Comparison of ENCODE assay signal across 18 cellular contexts in the genomic region with DNA sequence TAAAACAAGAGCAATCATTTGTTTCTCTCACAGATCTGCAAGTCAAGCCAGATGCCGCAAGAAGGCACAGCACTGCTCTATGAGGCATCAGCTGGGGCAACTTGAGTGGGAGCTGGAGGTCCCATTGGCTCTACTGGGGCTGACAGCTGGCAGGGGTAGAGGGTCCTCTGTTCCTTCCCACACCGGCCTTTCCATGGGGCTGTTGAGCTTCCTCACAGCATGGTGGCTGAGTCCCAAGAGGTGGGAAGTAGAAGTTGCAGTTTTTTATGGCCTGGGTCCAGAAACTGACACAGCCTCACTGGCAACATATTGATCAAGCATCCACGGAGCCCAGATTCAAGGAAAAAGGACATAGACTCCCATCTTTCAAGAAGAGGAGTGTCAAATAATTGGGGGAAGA. TPM values are rescaled to one million over a fixed set of nuclear protein-coding genes. Genes with fewer than 3 reads are reported as not detected.
A peak's percentile ranks its signal among the peaks of the same experiment; 100 is the strongest.
DNase-seq lines count a peak whose midpoint lies in the region; ATAC-seq and TF ChIP-seq lines count a peak whose summit lies in the region.
"Had no signal": no experiment of that assay in that cellular context is flagged by ENCODE, and none has a peak within 500 bp of the region (broad histone marks: within the 10 kb centered on the region; RNA-seq: fewer than 3 reads in every experiment).

No MANE protein-coding gene starts in this region.

- no peak overlapping the region for H4K5ac ChIP-seq in IMR-90 (ENCODE audit: low read depth, low read length)

- no peak overlapping the region for H3K23ac ChIP-seq in IMR-90 (ENCODE audit: low read depth, low read length)

- no peak overlapping the region for H3K18ac ChIP-seq in IMR-90 (ENCODE audit: low read depth, low read length)

- H2AFZ ChIP-seq in mammary epithelial cell (ENCODE audit: low read depth, low read length): no peak overlapping the region
- H2AFZ ChIP-seq in IMR-90 (replicated peaks; ENCODE audit: low read length, poor library complexity): no peak overlapping the region

- TF ChIP-seq CTCF in breast epithelium (IDR thresholded peaks at IDR 0.05): no peak
- no peak for TF ChIP-seq CTCF in mammary epithelial cell (conservative IDR thresholded peaks at IDR 0.05 in 1 of 2, IDR thresholded peaks at IDR 0.05 in 1 of 2; ENCODE audit: extremely low read depth in 1 of 2, insufficient read depth in 1 of 2, low read depth in 1 of 2, low read length in 2 of 2)
- no peak for TF ChIP-seq CTCF in IMR-90 (conservative IDR thresholded peaks at IDR 0.05; ENCODE audit: low read depth, low read length)
- TF ChIP-seq CTCF in ovary (IDR thresholded peaks at IDR 0.05): no peak

- no peak overlapping the region for H3K4me3 Mint-ChIP-seq in dendritic cell treated with granulocyte-macrophage colony-stimulating factor and Interleukin-4, amounts not matched to agents 40 ng/mL and 50 ng/mL, for 4 days
- H3K4me3 Mint-ChIP-seq: CD4-positive, CD25-positive, alpha-beta regulatory T cell had no signal

- in situ Hi-C loops in mammary epithelial cell (cut with MboI; ENCODE audit: low sequenced_read_pairs in 2 of 2): no loop called here
- in situ Hi-C loops in IMR-90 (cut with MboI; ENCODE audit: low sequenced_read_pairs): no loop called here

- H3K27me3 Mint-ChIP-seq in dendritic cell treated with granulocyte-macrophage colony-stimulating factor and Interleukin-4, amounts not matched to agents 40 ng/mL and 50 ng/mL, for 4 days: peaks cover 5% of the 10 kb centered on the region

- POLR2A ChIA-PET in IMR-90 (lab: Charles Lee; ENCODE audit: unreplicated experiment): no interaction called here

- H3K9ac ChIP-seq in mammary epithelial cell (ENCODE audit: insufficient read depth, low read length) (no peak overlapping the region), IMR-90 (ENCODE audit: low read depth, low read length) (no peak overlapping the region)

- H4K20me1 ChIP-seq in mammary epithelial cell (ENCODE audit: insufficient read depth, low read length) (no peaks in the 10 kb centered on the region), IMR-90 (ENCODE audit: insufficient read depth, low read length) (no peaks in the 10 kb centered on the region)

- peaks cover 13% of the 10 kb centered on the region for H3K9me1 ChIP-seq in IMR-90 (ENCODE audit: insufficient read depth, low read length)

- dilution Hi-C loops in mammary epithelial cell (cut with HindIII; ENCODE audit: low sequenced_read_pairs) (no loop called here), IMR-90 (cut with HindIII; ENCODE audit: low sequenced_read_pairs, unreplicated experiment) (no loop called here)

- no peak overlapping the region for H2BK120ac ChIP-seq in IMR-90 (ENCODE audit: low read depth, low read length)

- no peaks in the 10 kb centered on the region for H3K36me3 ChIP-seq in breast epithelium
- H3K36me3 ChIP-seq in mammary epithelial cell (ENCODE audit: insufficient read depth, low read length): no peaks in the 10 kb centered on the region
- no peaks in the 10 kb centered on the region for H3K36me3 ChIP-seq in IMR-90 (ENCODE audit: control insufficient read depth, insufficient read depth, low read length)
- no peaks in the 10 kb centered on the region for H3K36me3 ChIP-seq in ovary
- H3K36me3 ChIP-seq: BE2C had no signal

- peaks cover 8% of the 10 kb centered on the region for H3K9me3 Mint-ChIP-seq in dendritic cell treated with granulocyte-macrophage colony-stimulating factor and Interleukin-4, amounts not matched to agents 40 ng/mL and 50 ng/mL, for 4 days

- H3K79me2 ChIP-seq in mammary epithelial cell (ENCODE audit: insufficient read depth, low read length): no peaks in the 10 kb centered on the region

- H3K4me2 ChIP-seq in mammary epithelial cell (ENCODE audit: insufficient read depth, low read depth, low read length): no peak overlapping the region
- no peak overlapping the region for H3K4me2 ChIP-seq in IMR-90 (ENCODE audit: low read depth, low read length)

- no TSS peak for BruUV-seq in mammary epithelial cell (replicated peaks; lab: Mats Ljungman, UMichigan)
- BruUV-seq in IMR-90 (replicated peaks; lab: Mats Ljungman, UMichigan): no TSS peak

- H3K79me1 ChIP-seq in IMR-90 (ENCODE audit: low read depth in 1 of 2, low read length in 2 of 2): no peaks in the 10 kb centered on the region

- peaks cover 8 to 11% of the 10 kb centered on the region in 2 donors for H3K9me3 ChIP-seq in breast epithelium
- H3K9me3 ChIP-seq in mammary epithelial cell (replicated peaks; ENCODE audit: insufficient read depth, low read length): peaks cover 7% of the 10 kb centered on the region
- H3K9me3 ChIP-seq in IMR-90 (ENCODE audit: control insufficient read depth, insufficient read depth, low read length): peaks cover 8% of the 10 kb centered on the region
- no peaks in the 10 kb centered on the region for H3K9me3 ChIP-seq in ovary
- H3K9me3 ChIP-seq: BE2C had no signal

- CTCF ChIA-PET in mammary epithelial cell (lab: Charles Lee; ENCODE audit: low non-redundant PET): no interaction called here
- CTCF ChIA-PET in IMR-90 (lab: Yijun Ruan, JAX): no interaction called here

- no peak overlapping the region for H3K4me3 ChIP-seq in breast epithelium
- no peak overlapping the region for H3K4me3 ChIP-seq in mammary epithelial cell (replicated peaks in 1 of 3; ENCODE audit: insufficient read depth in 1 of 3, low read depth in 2 of 3, low read length in 3 of 3)
- no peak overlapping the region for H3K4me3 ChIP-seq in IMR-90 (ENCODE audit: insufficient read depth, low read depth, low read length)
- no peak overlapping the region for H3K4me3 ChIP-seq in ovary

- peak overlapping the region; percentile 95; the same call in 1 of the 2 replicates for H3K4ac ChIP-seq in IMR-90 (ENCODE audit: low read depth, low read length)

- peak overlapping the region; percentile 90 for H3K27ac Mint-ChIP-seq in dendritic cell treated with granulocyte-macrophage colony-stimulating factor and Interleukin-4, amounts not matched to agents 40 ng/mL and 50 ng/mL, for 4 days
- H3K27ac Mint-ChIP-seq: CD4-positive, CD25-positive, alpha-beta regulatory T cell had no signal

- H4K8ac ChIP-seq in IMR-90 (ENCODE audit: low read depth in 2 of 2, low read length in 2 of 2): no peak overlapping the region

- no peak for ATAC-seq in IMR-90 (ENCODE audit: low read depth)
- ATAC-seq in GM21528 (IDR thresholded peaks at IDR 0.05; ENCODE audit: low FRiP score, unreplicated experiment): no peak

- peaks cover 7% of the 10 kb centered on the region for H3K36me3 Mint-ChIP-seq in dendritic cell treated with granulocyte-macrophage colony-stimulating factor and Interleukin-4, amounts not matched to agents 40 ng/mL and 50 ng/mL, for 4 days (ENCODE audit: low read depth)
- H3K36me3 Mint-ChIP-seq: CD4-positive, CD25-positive, alpha-beta regulatory T cell had no signal

- H2AK5ac ChIP-seq in IMR-90 (ENCODE audit: low read depth, low read length): 0 out of 2 replicates have a peak overlapping the region, but pooled peaks have one; percentile 56

- no peak overlapping the region; the same call in 1 of the 2 replicates for H4K91ac ChIP-seq in IMR-90 (ENCODE audit: insufficient read depth, low read depth, low read length)

- TF ChIP-seq POLR2A in breast epithelium (IDR thresholded peaks at IDR 0.05) (no peak), IMR-90 (IDR thresholded peaks at IDR 0.05; ENCODE audit: low read depth, low read length) (no peak), ovary (IDR thresholded peaks at IDR 0.05) (no peak)

- no peak for TF ChIP-seq EP300 in ovary (IDR thresholded peaks at IDR 0.05)

- no peak overlapping the region for H3K14ac ChIP-seq in IMR-90 (replicated peaks; ENCODE audit: low read depth, low read length)

- no peak overlapping the region for H2BK5ac ChIP-seq in IMR-90 (ENCODE audit: low read depth, low read length, poor library complexity, severe bottlenecking)

- 98% methylated on average over 3 of the region's 3 CpGs for WGBS in mammary epithelial cell (ENCODE audit: low coverage, missing lambda C conversion rate)
- no CpG with 5 or more reads among the region's 3 CpGs for WGBS in IMR-90 (ENCODE audit: extremely low coverage in 2 of 2, insufficient read length in 1 of 2), 2 experiments
- 76 to 82% (median 81%) methylated on average over 3 of the region's 3 CpGs for WGBS in ovary, 3 donors

- H3K4me1 Mint-ChIP-seq in dendritic cell treated with granulocyte-macrophage colony-stimulating factor and Interleukin-4, amounts not matched to agents 40 ng/mL and 50 ng/mL, for 4 days (ENCODE audit: low read depth): peaks cover 86% of the 10 kb centered on the region

- H3K4me1 ChIP-seq in breast epithelium (peaks cover 1 to 6% of the 10 kb centered on the region in 2 donors), mammary epithelial cell (ENCODE audit: insufficient read depth, low read length) (peaks cover 29% of the 10 kb centered on the region), IMR-90 (ENCODE audit: control insufficient read depth, insufficient read depth, low read length) (peaks cover 16% of the 10 kb centered on the region), ovary (ENCODE audit: insufficient read depth) (no peaks in the 10 kb centered on the region)
- H3K4me1 ChIP-seq: BE2C had no signal

- no peak overlapping the region for H2AK9ac ChIP-seq in IMR-90 (replicated peaks; ENCODE audit: low read depth, low read length, poor library complexity)

- H2BK15ac ChIP-seq in IMR-90 (ENCODE audit: low read depth, low read length): peak overlapping the region; percentile 76; the same call in 1 of the 3 replicates

- DNase-seq in breast epithelium (ENCODE audit: low spot score in 2 of 2): no peak
- DNase-seq in mammary epithelial cell: no peak
- no peak for DNase-seq in IMR-90
- DNase-seq in A172 (ENCODE audit: low spot score): no peak
- DNase-seq in ovary: no peak
- DNase-seq: BE2C; CD4-positive, CD25-positive, alpha-beta regulatory T cell; COR-L47; DMS153; H7; NCI-H1105; NCI-H2029 treated with DMSO at 0.1 percent for 48 hours; NCI-H524 treated with DMSO at 0.1 percent for 48 hours; NCI-H82; SHP77 had no signal

- peak overlapping the region; percentile 85 to 92 for H3K27ac ChIP-seq in breast epithelium
- no peak overlapping the region for H3K27ac ChIP-seq in mammary epithelial cell (ENCODE audit: insufficient read depth, low read depth, low read length)
- H3K27ac ChIP-seq in IMR-90 (ENCODE audit: insufficient read depth, low read length): no peak overlapping the region
- H3K27ac ChIP-seq in ovary: no peak overlapping the region
- H3K27ac ChIP-seq: HL-60 had no signal

- no peaks in the 10 kb centered on the region for H3K27me3 ChIP-seq in breast epithelium
- H3K27me3 ChIP-seq in mammary epithelial cell (ENCODE audit: insufficient read depth, low read length): no peaks in the 10 kb centered on the region
- no peaks in the 10 kb centered on the region; the same call in 1 of the 2 replicates for H3K27me3 ChIP-seq in IMR-90 (ENCODE audit: control insufficient read depth, insufficient read depth, low read length)
- no peaks in the 10 kb centered on the region for H3K27me3 ChIP-seq in ovary
- H3K27me3 ChIP-seq: BE2C had no signal

- intact Hi-C loops in breast epithelium (cut with DNase I; ENCODE audit: low total_unique reads): no loop called here
- intact Hi-C loops in mammary epithelial cell (cut with micrococcal nuclease): no loop called here
- intact Hi-C loops in IMR-90 (cut with micrococcal nuclease): no loop called here
- intact Hi-C loops in dendritic cell treated with granulocyte-macrophage colony-stimulating factor and Interleukin-4, amounts not matched to agents 40 ng/mL and 50 ng/mL, for 4 days (cut with micrococcal nuclease): loop anchor here (5.0 kb wide), 1 partner anchor 43 kb away; a partner anchor contains a TSS
- intact Hi-C loops in ovary (cut with DNase I): no loop called here

- no peak for TF ChIP-seq RAD21 in IMR-90 (IDR thresholded peaks at IDR 0.05; ENCODE audit: low read length)

- H2BK20ac ChIP-seq in IMR-90 (ENCODE audit: low read depth, low read length): no peak overlapping the region

- no peak overlapping the region for H3K56ac ChIP-seq in IMR-90 (ENCODE audit: extremely low read depth, insufficient read depth, low read length)

RNA-seq across cellular contexts. Expression of a gene that starts 34.4 kb away (rescaled TPM):
- total RNA-seq in breast epithelium (1,000 to 10,000 TPM; 1,827 to 3,262 (median 2,633) TPM), mammary epithelial cell (1,000 to 10,000 TPM; 1,970 to 2,165 TPM), IMR-90 (2012; rRNA removed) (2,871 and 3,750 TPM in 2 replicates), ovary (1,000 to 10,000 TPM; 3,686 to 6,016 (median 4,727) TPM)
- polyA plus RNA-seq in mammary epithelial cell (3,548 TPM), IMR-90 (2012; rRNA removed) (3,097 and 3,312 TPM in 2 replicates), ovary (1,000 to 10,000 TPM; 3,441 to 7,258 TPM)
- polyA minus RNA-seq in mammary epithelial cell: 1,634 TPM
- 2,912 and 3,812 TPM in 2 replicates for polyA plus RNA-seq in IMR-90 (2012; cell fraction: cytosol; rRNA removed)
- polyA plus RNA-seq in IMR-90 (2012; cell fraction: nucleus; rRNA removed; ENCODE audit: low replicate concordance): 2,181 and 2,704 TPM in 2 replicates
- 867 and 969 TPM in 2 replicates for total RNA-seq in A172 (2014; rRNA removed; shearing (Covaris generic))

RNA-seq across cellular contexts. Expression of a gene that starts 40.2 kb away (rescaled TPM):
- 10 to 100 TPM in 1 of 3 donors, 1 to 10 TPM in 2; 5.3 to 11.1 (median 8.5) TPM for total RNA-seq in breast epithelium
- 10 to 100 TPM; 11.2 to 29.2 TPM for total RNA-seq in mammary epithelial cell
- polyA plus RNA-seq in mammary epithelial cell: 9.1 TPM
- 32.0 TPM for polyA minus RNA-seq in mammary epithelial cell
- total RNA-seq in IMR-90 (2012; rRNA removed): not detected in 2 replicates
- polyA plus RNA-seq in IMR-90 (2012; rRNA removed): 0.07 and 0.09 TPM in 2 replicates
- 0.09 and 0.10 TPM in 2 replicates for polyA plus RNA-seq in IMR-90 (2012; cell fraction: cytosol; rRNA removed)
- 0.06 and 0.09 TPM in 2 replicates for polyA plus RNA-seq in IMR-90 (2012; cell fraction: nucleus; rRNA removed; ENCODE audit: low replicate concordance)
- total RNA-seq in A172 (2014; rRNA removed; shearing (Covaris generic)): 9.8 and 13.4 TPM in 2 replicates
- 10 to 100 TPM in 1 of 7 donors, 1 to 10 TPM in 6; 3.9 to 10.7 (median 5.5) TPM for total RNA-seq in ovary
- 1 to 10 TPM; 5.0 to 7.9 TPM for polyA plus RNA-seq in ovary

Comparison
In these comparisons a context has a peak if more than half of its experiments do, and no peak if none do; other contexts are left out.
1. H3K27ac ChIP-seq: peak in breast epithelium (2 of 2); none in mammary epithelial cell (single experiment), IMR-90 (single experiment) and ovary (0 of 2).